Comparison of ENCODE assay signal across 1 cellular context in the genomic region with DNA sequence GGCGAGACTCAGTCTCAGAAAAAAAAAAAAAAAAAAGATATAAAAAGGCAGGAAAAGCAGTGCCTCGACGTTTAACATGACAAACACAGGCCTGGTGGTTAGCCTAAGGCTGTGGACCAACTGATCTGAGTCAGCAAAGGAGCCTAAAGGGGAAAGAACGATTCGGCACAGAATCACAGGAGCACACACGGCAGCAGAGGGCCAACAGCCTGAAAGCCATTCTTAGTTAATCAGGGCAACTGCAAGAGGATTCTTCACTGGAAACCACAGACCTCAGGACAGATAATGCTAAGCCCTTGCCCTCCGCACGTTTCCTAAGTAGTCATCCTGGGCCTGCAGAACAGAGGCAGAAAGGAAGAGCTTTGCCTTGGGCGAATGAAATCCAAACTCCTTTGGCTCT.
TF ChIP-seq lines count a peak whose summit lies in the region.

No MANE protein-coding gene starts in this region.

TF ChIP-seq in WTC11, 78 proteins besides CTCF, POLR2A, EP300 and RAD21 (continued from another document):
- no peak for TF ChIP-seq ZNF512 (CRISPR knock-in tag; IDR thresholded peaks at IDR 0.05; ENCODE audit: borderline replicate concordance)
- TF ChIP-seq, protein P1, sequence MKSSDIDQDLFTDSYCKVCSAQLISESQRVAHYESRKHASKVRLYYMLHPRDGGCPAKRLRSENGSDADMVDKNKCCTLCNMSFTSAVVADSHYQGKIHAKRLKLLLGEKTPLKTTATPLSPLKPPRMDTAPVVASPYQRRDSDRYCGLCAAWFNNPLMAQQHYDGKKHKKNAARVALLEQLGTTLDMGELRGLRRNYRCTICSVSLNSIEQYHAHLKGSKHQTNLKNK (CRISPR knock-in tag; IDR thresholded peaks at IDR 0.05) = no peak
TF ChIP-seq in WTC11: peak in this region for 0.
